8 cellular contexts compared by ENCODE assay signal in genomic region chr11:130915556-130916237, GRCh38. TPM values are rescaled to one million over a fixed set of nuclear protein-coding genes. Genes with fewer than 3 reads are reported as not detected.
DNase-seq lines count a peak whose midpoint lies in the region; ATAC-seq and TF ChIP-seq lines count a peak whose summit lies in the region.

No MANE protein-coding gene starts in this region.

- H3K9me3 Mint-ChIP-seq in activated naive CD8-positive, alpha-beta T cell treated with anti-CD3 and anti-CD28 coated beads, Interleukin-2, amount 50 U/mL, for 24 hours, result peaks cover 12% of the 10 kb centered on the region
- H3K9me3 Mint-ChIP-seq in type B pancreatic cell, result no peaks in the 10 kb centered on the region

- H3K36me3 ChIP-seq in left lung, result peaks cover 0 to 40% of the 10 kb centered on the region in 2 donors

- peak overlapping the region; percentile 85 to 99 for H3K4me3 ChIP-seq in left lung

- peaks cover 40% of the 10 kb centered on the region for H3K36me3 Mint-ChIP-seq in activated naive CD8-positive, alpha-beta T cell treated with anti-CD3 and anti-CD28 coated beads, Interleukin-2, amount 50 U/mL, for 24 hours (ENCODE audit: low read depth)
- peaks cover 10% of the 10 kb centered on the region for H3K36me3 Mint-ChIP-seq in type B pancreatic cell

- peaks cover 19% of the 10 kb centered on the region for H3K4me1 Mint-ChIP-seq in activated naive CD8-positive, alpha-beta T cell treated with anti-CD3 and anti-CD28 coated beads, Interleukin-2, amount 50 U/mL, for 24 hours
- H3K4me1 Mint-ChIP-seq in type B pancreatic cell (ENCODE audit: unreplicated experiment), result peaks cover 14% of the 10 kb centered on the region

- intact Hi-C loops in left lung (cut with DNase I), result no loop called here

- peaks cover 5 to 31% of the 10 kb centered on the region in 2 donors for H3K4me1 ChIP-seq in left lung

- no peaks in the 10 kb centered on the region for H3K27me3 ChIP-seq in left lung

- H3K4me3 Mint-ChIP-seq in activated naive CD8-positive, alpha-beta T cell treated with anti-CD3 and anti-CD28 coated beads, Interleukin-2, amount 50 U/mL, for 24 hours, result peak overlapping the region; percentile 78
- H3K4me3 Mint-ChIP-seq in type B pancreatic cell, result peak overlapping the region; percentile 88

- peaks cover 6% of the 10 kb centered on the region for H3K27me3 Mint-ChIP-seq in activated naive CD8-positive, alpha-beta T cell treated with anti-CD3 and anti-CD28 coated beads, Interleukin-2, amount 50 U/mL, for 24 hours
- peaks cover 28% of the 10 kb centered on the region for H3K27me3 Mint-ChIP-seq in type B pancreatic cell

- H3K27ac ChIP-seq in left lung, result peak overlapping the region; percentile 73 to 87

- no peak for TF ChIP-seq CTCF in left lung (IDR thresholded peaks at IDR 0.05)
- TF ChIP-seq CTCF in type B pancreatic cell (conservative IDR thresholded peaks at IDR 0.05), result no peak

- no peaks in the 10 kb centered on the region for H3K9me3 ChIP-seq in left lung

- ATAC-seq in GM18520 (IDR thresholded peaks at IDR 0.05; ENCODE audit: unreplicated experiment) (peak; percentile 21), HG03175 (IDR thresholded peaks at IDR 0.05; ENCODE audit: unreplicated experiment) (peak; percentile 35), left lung (no peak)
- no peak for ATAC-seq in activated naive CD8-positive, alpha-beta T cell treated with anti-CD3 and anti-CD28 coated beads, Interleukin-2, amount 50 U/mL, for 24 hours

- DNase-seq in activated naive CD8-positive, alpha-beta T cell treated with anti-CD3 and anti-CD28 coated beads, Interleukin-2, amount 50 U/mL, for 24 hours, result no peak
- DNase-seq in left lung, result no peak
- no peak for DNase-seq in type B pancreatic cell (ENCODE audit: extremely low spot score, unreplicated experiment)
- DNase-seq in cerebellar cortex (ENCODE audit: low spot score), result no peak
- DNase-seq in HT-29 (ENCODE audit: low spot score), result no peak
- no peak for DNase-seq in GM19240 (ENCODE audit: insufficient read length, low spot score)

- peak overlapping the region; percentile 49 for H3K27ac Mint-ChIP-seq in activated naive CD8-positive, alpha-beta T cell treated with anti-CD3 and anti-CD28 coated beads, Interleukin-2, amount 50 U/mL, for 24 hours
- peak overlapping the region; percentile 62 for H3K27ac Mint-ChIP-seq in type B pancreatic cell

RNA-seq across cellular contexts. Expression of gene SNX19, which starts 0.6 kb away (rescaled TPM):
- total RNA-seq in left lung (10 to 100 TPM; 58.1 to 66.4 TPM), type B pancreatic cell (ENCODE audit: low replicate concordance) (44.0 and 48.0 TPM in 2 replicates)
- 50.9 and 61.1 TPM in 2 replicates for total RNA-seq in HT-29 (2014; rRNA removed; shearing (Covaris generic))

Comparison
In these comparisons a context has a peak if more than half of its experiments do, and no peak if none do; other contexts are left out.
1. ATAC-seq: peak in GM18520 (single experiment) and HG03175 (single experiment); none in activated naive CD8-positive, alpha-beta T cell treated with anti-CD3 and anti-CD28 coated beads, Interleukin-2, amount 50 U/mL, for 24 hours (single experiment) and left lung (single experiment).